In the genomic region with DNA sequence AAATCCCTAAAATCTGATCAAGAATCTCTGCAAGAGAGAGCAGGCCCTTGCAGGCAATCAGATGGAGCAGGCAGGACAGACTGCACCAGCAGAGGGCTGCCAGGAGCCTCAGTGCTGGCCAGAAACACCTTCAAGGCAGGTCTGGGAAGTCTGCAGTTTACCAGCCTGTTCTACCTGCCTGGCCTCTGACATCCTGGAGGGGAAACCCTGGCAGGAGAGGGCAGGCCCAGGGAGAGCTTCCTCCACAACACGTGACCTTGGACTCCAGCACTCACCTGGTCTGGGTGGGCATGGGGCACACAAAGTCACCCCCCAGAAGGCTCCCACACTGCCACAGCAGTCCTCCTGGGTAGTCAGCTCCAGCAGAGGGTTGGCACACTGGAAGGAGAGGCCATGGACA, we compare ENCODE assay signal across 12 cellular contexts. TPM values are rescaled to one million over a fixed set of nuclear protein-coding genes. Genes with fewer than 3 reads are reported as not detected.
DNase-seq lines count a peak whose midpoint lies in the region; ATAC-seq and TF ChIP-seq lines count a peak whose summit lies in the region.
"Had no signal": no experiment of that assay in that cellular context is flagged by ENCODE, and none has a peak within 500 bp of the region (broad histone marks: within the 10 kb centered on the region; RNA-seq: fewer than 3 reads in every experiment).

No MANE protein-coding gene starts in this region.

- no peak overlapping the region for H2AFZ ChIP-seq in hepatocyte

- no peak overlapping the region for H3K4me3 ChIP-seq in hepatocyte

- H3K4me1 ChIP-seq in hepatocyte (ENCODE audit: insufficient read depth): peaks cover 7% of the 10 kb centered on the region

- no peak overlapping the region for H3K27ac Mint-ChIP-seq in activated naive CD4-positive, alpha-beta T cell treated with anti-CD3 and anti-CD28 coated beads for 36 hours
- no peak overlapping the region for H3K27ac Mint-ChIP-seq in WTC11
- H3K27ac Mint-ChIP-seq: activated CD4-positive, alpha-beta T cell treated with anti-CD3 and anti-CD28 coated beads, Interleukin-2, amount 10 ng/mL, durations not matched to agents 24 days and 14 days; stimulated activated naive CD8-positive, alpha-beta T cell treated with anti-CD3 and anti-CD28 coated beads, Interleukin-15, Interleukin-2, amounts not matched to agents 100 ng/mL and 50 ng/mL, for 24 hours had no signal

- H3K4me2 ChIP-seq in hepatocyte: no peak overlapping the region

- no peaks in the 10 kb centered on the region for H3K4me1 Mint-ChIP-seq in activated naive CD4-positive, alpha-beta T cell treated with anti-CD3 and anti-CD28 coated beads for 36 hours (ENCODE audit: low read depth)
- peaks cover 13% of the 10 kb centered on the region for H3K4me1 Mint-ChIP-seq in WTC11
- no peaks in the 10 kb centered on the region for H3K4me1 Mint-ChIP-seq in activated T-cell treated with anti-CD3 and anti-CD28 coated beads, Interleukin-2, amount 50 U/mL, for 4 hours (ENCODE audit: low read depth)
- H3K4me1 Mint-ChIP-seq: activated CD4-positive, alpha-beta T cell treated with anti-CD3 and anti-CD28 coated beads, Interleukin-2, amount 10 ng/mL, durations not matched to agents 24 days and 14 days had no signal

- H3K27me3 ChIP-seq in hepatocyte: no peaks in the 10 kb centered on the region

- 60% methylated on average over 1 of the region's 1 CpG for WGBS in hepatocyte (ENCODE audit: low lambda C conversion rate, missing lambda C conversion rate)

- intact Hi-C loops in activated naive CD4-positive, alpha-beta T cell treated with anti-CD3 and anti-CD28 coated beads for 36 hours (cut with micrococcal nuclease): loop anchor here (2.0 kb wide), 1 partner anchor 59 kb away; no protein-coding TSS in a partner anchor

- ATAC-seq in WTC11 (peak; percentile 66), omental fat pad (ENCODE audit: low FRiP score) (no peak)
- no peak for ATAC-seq in activated T-cell treated with anti-CD3 and anti-CD28 coated beads, Interleukin-2, amount 50 U/mL, for 4 hours

- no peak overlapping the region for H3K4me3 Mint-ChIP-seq in activated naive CD4-positive, alpha-beta T cell treated with anti-CD3 and anti-CD28 coated beads for 36 hours
- H3K4me3 Mint-ChIP-seq in WTC11: no peak overlapping the region
- H3K4me3 Mint-ChIP-seq in activated T-cell treated with anti-CD3 and anti-CD28 coated beads, Interleukin-2, amount 50 U/mL, for 4 hours: no peak overlapping the region
- H3K4me3 Mint-ChIP-seq: activated CD4-positive, alpha-beta T cell treated with anti-CD3 and anti-CD28 coated beads, Interleukin-2, amount 10 ng/mL, durations not matched to agents 24 days and 14 days; CD14-positive monocyte; stimulated activated naive CD8-positive, alpha-beta T cell treated with anti-CD3 and anti-CD28 coated beads, Interleukin-15, Interleukin-2, amounts not matched to agents 100 ng/mL and 50 ng/mL, for 24 hours had no signal

- no peaks in the 10 kb centered on the region for H3K9me3 Mint-ChIP-seq in activated naive CD4-positive, alpha-beta T cell treated with anti-CD3 and anti-CD28 coated beads for 36 hours
- H3K9me3 Mint-ChIP-seq in WTC11: no peaks in the 10 kb centered on the region
- H3K9me3 Mint-ChIP-seq in activated T-cell treated with anti-CD3 and anti-CD28 coated beads, Interleukin-2, amount 50 U/mL, for 4 hours: no peaks in the 10 kb centered on the region
- H3K9me3 Mint-ChIP-seq: activated CD4-positive, alpha-beta T cell treated with anti-CD3 and anti-CD28 coated beads, Interleukin-2, amount 10 ng/mL, durations not matched to agents 24 days and 14 days; CD14-positive monocyte; stimulated activated naive CD8-positive, alpha-beta T cell treated with anti-CD3 and anti-CD28 coated beads, Interleukin-15, Interleukin-2, amounts not matched to agents 100 ng/mL and 50 ng/mL, for 24 hours had no signal

- no peaks in the 10 kb centered on the region for H3K27me3 Mint-ChIP-seq in activated naive CD4-positive, alpha-beta T cell treated with anti-CD3 and anti-CD28 coated beads for 36 hours (ENCODE audit: low read depth)
- no peaks in the 10 kb centered on the region for H3K27me3 Mint-ChIP-seq in WTC11 (ENCODE audit: low read depth)
- H3K27me3 Mint-ChIP-seq in activated T-cell treated with anti-CD3 and anti-CD28 coated beads, Interleukin-2, amount 50 U/mL, for 4 hours (ENCODE audit: low read depth): no peaks in the 10 kb centered on the region

- TF ChIP-seq CTCF in WTC11 (IDR thresholded peaks at IDR 0.05): no peak
- peak; percentile 31 for TF ChIP-seq CTCF in hepatocyte (IDR thresholded peaks at IDR 0.05; ENCODE audit: poor library complexity)
- no peak for TF ChIP-seq CTCF in omental fat pad (IDR thresholded peaks at IDR 0.05)

- CTCF ChIA-PET in activated naive CD4-positive, alpha-beta T cell treated with anti-CD3 and anti-CD28 coated beads for 36 hours (lab: Charles Lee): no interaction called here
- CTCF ChIA-PET in WTC11 (lab: Charles Lee): interaction anchor here (0.8 to 6.0 kb wide), 7 partner anchors 18 to 62 kb away, joined by 3 to 36 read pairs (median 4); no protein-coding TSS in a partner anchor

- no peaks in the 10 kb centered on the region for H3K9me3 ChIP-seq in hepatocyte (ENCODE audit: low read depth)

- no peaks in the 10 kb centered on the region for H3K36me3 Mint-ChIP-seq in activated naive CD4-positive, alpha-beta T cell treated with anti-CD3 and anti-CD28 coated beads for 36 hours (ENCODE audit: low read depth)
- no peaks in the 10 kb centered on the region for H3K36me3 Mint-ChIP-seq in WTC11
- H3K36me3 Mint-ChIP-seq in activated T-cell treated with anti-CD3 and anti-CD28 coated beads, Interleukin-2, amount 50 U/mL, for 4 hours (ENCODE audit: insufficient read depth): no peaks in the 10 kb centered on the region
- H3K36me3 Mint-ChIP-seq: CD14-positive monocyte had no signal

- POLR2A ChIA-PET in WTC11 (lab: Charles Lee): no interaction called here

- DNase-seq in activated naive CD4-positive, alpha-beta T cell treated with anti-CD3 and anti-CD28 coated beads for 36 hours: peak; percentile 38
- DNase-seq in activated naive CD4-positive, alpha-beta T cell treated with Interleukin-2 at 50 U/mL for 16 hours: no peak
- DNase-seq in WTC11 (ENCODE audit: low spot score): no peak
- no peak for DNase-seq in hepatocyte (ENCODE audit: low spot score)
- DNase-seq in ureter (ENCODE audit: low spot score): peak; percentile 75
- no peak for DNase-seq in omental fat pad (ENCODE audit: low spot score)
- no peak for DNase-seq in activated T-cell treated with anti-CD3 and anti-CD28 coated beads, Interleukin-2, amount 50 U/mL, for 4 hours
- DNase-seq in DMS79 treated with DMSO at 0.1 percent for 48 hours (lab: John Stamatoyannopoulos, UW): no peak
- DNase-seq: activated CD4-positive, alpha-beta T cell treated with anti-CD3 and anti-CD28 coated beads, Interleukin-2, amount 10 ng/mL, durations not matched to agents 24 days and 14 days; NCI-H1436 treated with DMSO at 0.1 percent for 48 hours had no signal

- H3K36me3 ChIP-seq in hepatocyte (replicated peaks; ENCODE audit: insufficient read depth, low read depth): no peaks in the 10 kb centered on the region

- H3K9me2 ChIP-seq in hepatocyte (replicated peaks; ENCODE audit: insufficient read depth): no peaks in the 10 kb centered on the region

- no peaks in the 10 kb centered on the region for H3K79me2 ChIP-seq in hepatocyte

- no peak overlapping the region for H3K27ac ChIP-seq in hepatocyte

- H4K20me1 ChIP-seq in hepatocyte (ENCODE audit: insufficient read depth, poor library complexity, severe bottlenecking): no peaks in the 10 kb centered on the region

TF ChIP-seq in WTC11, 78 proteins besides CTCF, POLR2A, EP300 and RAD21 (continues in another document):
- TF ChIP-seq, protein P1, sequence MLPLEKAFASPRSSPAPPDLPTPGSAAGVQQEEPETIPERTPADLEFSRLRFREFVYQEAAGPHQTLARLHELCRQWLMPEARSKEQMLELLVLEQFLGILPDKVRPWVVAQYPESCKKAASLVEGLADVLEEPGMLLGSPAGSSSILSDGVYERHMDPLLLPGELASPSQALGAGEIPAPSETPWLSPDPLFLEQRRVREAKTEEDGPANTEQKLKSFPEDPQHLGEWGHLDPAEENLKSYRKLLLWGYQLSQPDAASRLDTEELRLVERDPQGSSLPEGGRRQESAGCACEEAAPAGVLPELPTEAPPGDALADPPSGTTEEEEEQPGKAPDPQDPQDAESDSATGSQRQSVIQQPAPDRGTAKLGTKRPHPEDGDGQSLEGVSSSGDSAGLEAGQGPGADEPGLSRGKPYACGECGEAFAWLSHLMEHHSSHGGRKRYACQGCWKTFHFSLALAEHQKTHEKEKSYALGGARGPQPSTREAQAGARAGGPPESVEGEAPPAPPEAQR (CRISPR knock-in tag; IDR thresholded peaks at IDR 0.05): no peak
- TF ChIP-seq, protein P2, sequence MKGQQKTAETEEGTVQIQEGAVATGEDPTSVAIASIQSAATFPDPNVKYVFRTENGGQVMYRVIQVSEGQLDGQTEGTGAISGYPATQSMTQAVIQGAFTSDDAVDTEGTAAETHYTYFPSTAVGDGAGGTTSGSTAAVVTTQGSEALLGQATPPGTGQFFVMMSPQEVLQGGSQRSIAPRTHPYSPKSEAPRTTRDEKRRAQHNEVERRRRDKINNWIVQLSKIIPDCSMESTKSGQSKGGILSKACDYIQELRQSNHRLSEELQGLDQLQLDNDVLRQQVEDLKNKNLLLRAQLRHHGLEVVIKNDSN (CRISPR knock-in tag; IDR thresholded peaks at IDR 0.05): no peak
- TF ChIP-seq ZNF317 (CRISPR knock-in tag; IDR thresholded peaks at IDR 0.05; ENCODE audit: borderline replicate concordance, low read depth): no peak

RNA-seq across cellular contexts. Expression of a gene that starts 56.0 kb away (rescaled TPM):
- 10 to 100 TPM; 27.7 to 30.9 TPM for total RNA-seq in activated naive CD4-positive, alpha-beta T cell treated with anti-CD3 and anti-CD28 coated beads for 36 hours
- 49.1 to 50.6 TPM (median 50.1 TPM) in 3 replicates for total RNA-seq in WTC11 (2021)
- 17.4 and 21.5 TPM in 2 replicates for total RNA-seq in hepatocyte
- polyA plus RNA-seq in hepatocyte: 80.2 and 80.3 TPM in 2 replicates
- total RNA-seq in ureter: 25.6 TPM
- total RNA-seq in omental fat pad: 10 to 100 TPM in 1 of 4 donors, 1 to 10 TPM in 3; 7.0 to 11.2 (median 9.2) TPM
- 10 to 100 TPM; 25.9 to 28.6 (median 28.0) TPM for total RNA-seq in activated T-cell treated with anti-CD3 and anti-CD28 coated beads, Interleukin-2, amount 50 U/mL, for 4 hours

RNA-seq across cellular contexts. Expression of a gene that starts 56.5 kb away (rescaled TPM):
- total RNA-seq in activated naive CD4-positive, alpha-beta T cell treated with anti-CD3 and anti-CD28 coated beads for 36 hours: 10 to 100 TPM; 36.3 to 38.0 TPM
- total RNA-seq in WTC11 (2021) (139 to 155 TPM (median 150 TPM) in 3 replicates), hepatocyte (1,339 and 1,684 TPM in 2 replicates), ureter (175 TPM), omental fat pad (100 to 1,000 TPM; 271 to 717 (median 546) TPM)
- polyA plus RNA-seq in hepatocyte: 585 and 602 TPM in 2 replicates
- total RNA-seq in activated T-cell treated with anti-CD3 and anti-CD28 coated beads, Interleukin-2, amount 50 U/mL, for 4 hours: 10 to 100 TPM in 2 of 3 donors, 1 to 10 TPM in 1; 10.0 to 11.7 (median 11.1) TPM

Comparison
In these comparisons a context has a peak if more than half of its experiments do, and no peak if none do; other contexts are left out.
1. DNase-seq: peak in activated naive CD4-positive, alpha-beta T cell treated with anti-CD3 and anti-CD28 coated beads for 36 hours (single experiment) and ureter (single experiment); none in activated naive CD4-positive, alpha-beta T cell treated with Interleukin-2 at 50 U/mL for 16 hours (single experiment), WTC11 (single experiment), hepatocyte (single experiment), omental fat pad (single experiment), activated T-cell treated with anti-CD3 and anti-CD28 coated beads, Interleukin-2, amount 50 U/mL, for 4 hours (single experiment) and DMS79 treated with DMSO at 0.1 percent for 48 hours (single experiment).